ENCODE assay signal across 13 cellular contexts in the genomic region with DNA sequence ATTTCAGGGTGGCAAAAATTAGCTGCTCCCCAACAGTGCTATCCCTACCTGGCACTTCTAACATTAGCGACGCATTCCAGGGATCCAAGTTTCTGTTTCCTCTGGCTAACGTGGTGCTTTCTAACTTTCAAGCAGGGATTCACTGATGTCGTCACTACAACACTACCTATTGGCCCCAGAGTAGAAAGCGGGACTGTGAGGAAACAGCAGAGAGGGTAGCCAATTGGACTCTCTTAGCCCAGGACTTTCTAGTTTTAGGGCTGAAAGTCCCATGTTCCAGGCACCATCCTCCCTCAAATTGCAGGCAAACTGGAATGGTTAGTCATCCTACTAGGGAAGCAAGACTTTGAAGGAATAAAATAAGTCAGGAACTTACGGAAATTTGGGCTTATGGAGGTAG.
DNase-seq lines count a peak whose midpoint lies in the region; ATAC-seq and TF ChIP-seq lines count a peak whose summit lies in the region.
"Had no signal": no experiment of that assay in that cellular context is flagged by ENCODE, and none has a peak within 500 bp of the region (broad histone marks: within the 10 kb centered on the region; RNA-seq: fewer than 3 reads in every experiment).

No MANE protein-coding gene starts in this region.

- H3K27me3 ChIP-seq in left ventricle myocardium inferior (ENCODE audit: low read depth) (no peaks in the 10 kb centered on the region), layer of hippocampus (ENCODE audit: control insufficient read depth, insufficient read depth, low read length) (no peaks in the 10 kb centered on the region)

- intact Hi-C loops in left ventricle myocardium inferior (cut with micrococcal nuclease) (no loop called here), left ventricle myocardium superior (cut with micrococcal nuclease) (no loop called here)

- DNase-seq in left ventricle myocardium inferior (no peak), left ventricle myocardium superior (no peak)
- no peak for DNase-seq in natural killer cell treated with Interleukin-12 subunit alpha and Interleukin-12 subunit beta and Interleukin-15 and Interleukin-18, amount 100 ng/mL, for 72 hours (ENCODE audit: low spot score)
- no peak for DNase-seq in activated naive CD4-positive, alpha-beta T cell treated with anti-CD3 and anti-CD28 coated beads, Interleukin-2, amount 50 U/mL, for 72 hours (ENCODE audit: low spot score in 2 of 2)
- DNase-seq: 8988T, NCI-H187 treated with DMSO at 0.1 percent for 48 hours, SIG-M5 had no signal

- H3K4me1 Mint-ChIP-seq in natural killer cell treated with Interleukin-12 subunit alpha and Interleukin-12 subunit beta and Interleukin-15 and Interleukin-18, amount 100 ng/mL, for 72 hours (ENCODE audit: low read depth in 2 of 2) = no peaks in the 10 kb centered on the region

- no peaks in the 10 kb centered on the region for H3K36me3 Mint-ChIP-seq in natural killer cell treated with Interleukin-12 subunit alpha and Interleukin-12 subunit beta and Interleukin-15 and Interleukin-18, amount 100 ng/mL, for 72 hours
- no peaks in the 10 kb centered on the region for H3K36me3 Mint-ChIP-seq in activated naive CD4-positive, alpha-beta T cell treated with anti-CD3 and anti-CD28 coated beads, Interleukin-2, amount 50 U/mL, for 72 hours

- TF ChIP-seq CTCF in left ventricle myocardium inferior (IDR thresholded peaks at IDR 0.05; ENCODE audit: borderline replicate concordance) = no peak

- H3K9me3 Mint-ChIP-seq in natural killer cell treated with Interleukin-12 subunit alpha and Interleukin-12 subunit beta and Interleukin-15 and Interleukin-18, amount 100 ng/mL, for 72 hours = no peaks in the 10 kb centered on the region
- no peaks in the 10 kb centered on the region for H3K9me3 Mint-ChIP-seq in activated naive CD4-positive, alpha-beta T cell treated with anti-CD3 and anti-CD28 coated beads, Interleukin-2, amount 50 U/mL, for 72 hours

- no peaks in the 10 kb centered on the region for H3K9me3 ChIP-seq in left ventricle myocardium inferior (replicated peaks)

- H3K27ac Mint-ChIP-seq in natural killer cell treated with Interleukin-12 subunit alpha and Interleukin-12 subunit beta and Interleukin-15 and Interleukin-18, amount 100 ng/mL, for 72 hours = no peak overlapping the region
- H3K27ac Mint-ChIP-seq in activated naive CD4-positive, alpha-beta T cell treated with anti-CD3 and anti-CD28 coated beads, Interleukin-2, amount 50 U/mL, for 72 hours = no peak overlapping the region

- H3K36me3 ChIP-seq in left ventricle myocardium inferior = no peaks in the 10 kb centered on the region

- ATAC-seq in left ventricle myocardium superior = no peak
- no peak for ATAC-seq in natural killer cell treated with Interleukin-12 subunit alpha and Interleukin-12 subunit beta and Interleukin-15 and Interleukin-18, amount 100 ng/mL, for 72 hours
- ATAC-seq in GM21529 (IDR thresholded peaks at IDR 0.05; ENCODE audit: unreplicated experiment) = no peak
- ATAC-seq in activated naive CD4-positive, alpha-beta T cell treated with anti-CD3 and anti-CD28 coated beads, Interleukin-2, amount 50 U/mL, for 72 hours = no peak
- no peak for ATAC-seq in GM19328 (IDR thresholded peaks at IDR 0.05; ENCODE audit: unreplicated experiment)
- ATAC-seq: HCT116 had no signal

- H3K27me3 Mint-ChIP-seq in natural killer cell treated with Interleukin-12 subunit alpha and Interleukin-12 subunit beta and Interleukin-15 and Interleukin-18, amount 100 ng/mL, for 72 hours = peaks cover 20 to 25% of the 10 kb centered on the region in 2 donors

- H3K27ac ChIP-seq in left ventricle myocardium inferior (replicated peaks) (peak overlapping the region; percentile 38), cingulate gyrus (ENCODE audit: low read depth, low read length) (peak overlapping the region; percentile 96), layer of hippocampus (ENCODE audit: low read depth, low read length) (peak overlapping the region; percentile 64)
- H3K27ac ChIP-seq: HL-60 had no signal

- no peak overlapping the region for H3K4me3 Mint-ChIP-seq in natural killer cell treated with Interleukin-12 subunit alpha and Interleukin-12 subunit beta and Interleukin-15 and Interleukin-18, amount 100 ng/mL, for 72 hours

- H3K4me3 ChIP-seq in left ventricle myocardium inferior = no peak overlapping the region

- H3K4me1 ChIP-seq in left ventricle myocardium inferior = peaks cover 37% of the 10 kb centered on the region

Comparison
In these comparisons a context has a peak if more than half of its experiments do, and no peak if none do; other contexts are left out.
1. H3K27ac ChIP-seq: peak in every context shown above with its lines; median percentile 96 in cingulate gyrus; 64 in layer of hippocampus; 38 in left ventricle myocardium inferior.